Comparison of ENCODE assay signal across 21 cellular contexts in genomic region chr6:118586741-118587485, GRCh38. TPM values are rescaled to one million over a fixed set of nuclear protein-coding genes. Genes with fewer than 3 reads are reported as not detected.
"Had no signal": no experiment of that assay in that cellular context is flagged by ENCODE, and none has a peak within 500 bp of the region (broad histone marks: within the 10 kb centered on the region; RNA-seq: fewer than 3 reads in every experiment).

No MANE protein-coding gene starts in this region.

- H3K27me3 Mint-ChIP-seq: activated CD4-positive, alpha-beta memory T cell treated with anti-CD3 and anti-CD28 coated beads, Interleukin-2, amount 10 ng/mL, durations not matched to agents 7 days and 5 days; activated CD4-positive, alpha-beta T cell treated with anti-CD3 and anti-CD28 coated beads for 36 hours; activated naive CD4-positive, alpha-beta T cell treated with anti-CD3 and anti-CD28 coated beads, Interleukin-2, amount 10 ng/mL, durations not matched to agents 7 days and 5 days; brain; natural killer cell treated with Interleukin-12 subunit alpha and Interleukin-12 subunit beta and Interleukin-15 and Interleukin-18, amount 100 ng/mL, for 72 hours; progenitor cell of endocrine pancreas; stimulated activated naive CD8-positive, alpha-beta T cell treated with anti-CD3 and anti-CD28 coated beads, Interleukin-15, Interleukin-2, amounts not matched to agents 100 ng/mL and 50 ng/mL, for 24 hours had no signal

- DNase-seq: activated CD4-positive, alpha-beta memory T cell treated with anti-CD3 and anti-CD28 coated beads, Interleukin-2, amount 10 ng/mL, durations not matched to agents 7 days and 5 days; activated CD4-positive, alpha-beta T cell treated with anti-CD3 and anti-CD28 coated beads for 36 hours; activated naive CD4-positive, alpha-beta T cell treated with anti-CD3 and anti-CD28 coated beads, Interleukin-2, amount 10 ng/mL, durations not matched to agents 7 days and 5 days; amniotic stem cell; cerebellar nuclear complex; dermis blood vessel endothelial cell; endodermal cell; erythroblast; lower lobe of right lung; nucleus accumbens; stimulated activated CD4-positive, alpha-beta T cell treated with anti-CD3 and anti-CD28 coated beads, Interleukin-2, amount 100 ng/mL, for 24 hours; T1000; upper lobe of right lung; WERI-Rb-1 had no signal

- H3K27ac Mint-ChIP-seq: activated CD4-positive, alpha-beta memory T cell treated with anti-CD3 and anti-CD28 coated beads, Interleukin-2, amount 10 ng/mL, durations not matched to agents 7 days and 5 days; activated CD4-positive, alpha-beta T cell treated with anti-CD3 and anti-CD28 coated beads for 36 hours; activated naive CD4-positive, alpha-beta T cell treated with anti-CD3 and anti-CD28 coated beads, Interleukin-2, amount 10 ng/mL, durations not matched to agents 7 days and 5 days; activated T-helper 1 cell treated with anti-CD3 and anti-CD28 coated beads, Interleukin-12 subunit alpha, Interleukin-12 subunit beta, Interleukin-2, Interleukin-4 antibody, amounts not matched to agents 30 ng/mL and 10 ng/mL and 1 ng/mL, durations not matched to agents 14 hours and 24 hours and 36 hours; brain; endodermal cell; progenitor cell of endocrine pancreas; stimulated activated naive CD8-positive, alpha-beta T cell treated with anti-CD3 and anti-CD28 coated beads, Interleukin-15, Interleukin-2, amounts not matched to agents 100 ng/mL and 50 ng/mL, for 24 hours had no signal

- H3K9me3 Mint-ChIP-seq: activated CD4-positive, alpha-beta memory T cell treated with anti-CD3 and anti-CD28 coated beads, Interleukin-2, amount 10 ng/mL, durations not matched to agents 7 days and 5 days; activated naive CD4-positive, alpha-beta T cell treated with anti-CD3 and anti-CD28 coated beads, Interleukin-2, amount 10 ng/mL, durations not matched to agents 7 days and 5 days; activated T-helper 1 cell treated with anti-CD3 and anti-CD28 coated beads, Interleukin-12 subunit alpha, Interleukin-12 subunit beta, Interleukin-2, Interleukin-4 antibody, amounts not matched to agents 30 ng/mL and 10 ng/mL and 1 ng/mL, durations not matched to agents 14 hours and 24 hours and 36 hours; endodermal cell; natural killer cell treated with Interleukin-12 subunit alpha and Interleukin-12 subunit beta and Interleukin-15 and Interleukin-18, amount 100 ng/mL, for 72 hours; stimulated activated naive CD8-positive, alpha-beta T cell treated with anti-CD3 and anti-CD28 coated beads, Interleukin-15, Interleukin-2, amounts not matched to agents 100 ng/mL and 50 ng/mL, for 24 hours had no signal

- H3K27ac ChIP-seq: lower lobe of right lung, upper lobe of right lung, WERI-Rb-1 had no signal

- H3K27me3 ChIP-seq: upper lobe of right lung had no signal

- H3K9me3 ChIP-seq: lower lobe of right lung, upper lobe of right lung had no signal

- H3K4me3 Mint-ChIP-seq: activated CD4-positive, alpha-beta memory T cell treated with anti-CD3 and anti-CD28 coated beads, Interleukin-2, amount 10 ng/mL, durations not matched to agents 7 days and 5 days; activated CD4-positive, alpha-beta T cell treated with anti-CD3 and anti-CD28 coated beads for 36 hours; activated naive CD4-positive, alpha-beta T cell treated with anti-CD3 and anti-CD28 coated beads, Interleukin-2, amount 10 ng/mL, durations not matched to agents 7 days and 5 days; activated T-helper 1 cell treated with anti-CD3 and anti-CD28 coated beads, Interleukin-12 subunit alpha, Interleukin-12 subunit beta, Interleukin-2, Interleukin-4 antibody, amounts not matched to agents 30 ng/mL and 10 ng/mL and 1 ng/mL, durations not matched to agents 14 hours and 24 hours and 36 hours; brain; endodermal cell; natural killer cell treated with Interleukin-12 subunit alpha and Interleukin-12 subunit beta and Interleukin-15 and Interleukin-18, amount 100 ng/mL, for 72 hours; stimulated activated naive CD8-positive, alpha-beta T cell treated with anti-CD3 and anti-CD28 coated beads, Interleukin-15, Interleukin-2, amounts not matched to agents 100 ng/mL and 50 ng/mL, for 24 hours had no signal

- ATAC-seq: activated CD4-positive, alpha-beta T cell treated with anti-CD3 and anti-CD28 coated beads for 36 hours; lower lobe of right lung; natural killer cell treated with Interleukin-12 subunit alpha and Interleukin-12 subunit beta and Interleukin-15 and Interleukin-18, amount 100 ng/mL, for 72 hours; sciatic nerve; upper lobe of right lung had no signal

- H3K36me3 Mint-ChIP-seq: natural killer cell treated with Interleukin-12 subunit alpha and Interleukin-12 subunit beta and Interleukin-15 and Interleukin-18, amount 100 ng/mL, for 72 hours had no signal

- H3K4me1 ChIP-seq: upper lobe of right lung had no signal

- H3K36me3 ChIP-seq: lower lobe of right lung, upper lobe of right lung, WERI-Rb-1 had no signal

- H3K4me1 Mint-ChIP-seq: activated CD4-positive, alpha-beta memory T cell treated with anti-CD3 and anti-CD28 coated beads, Interleukin-2, amount 10 ng/mL, durations not matched to agents 7 days and 5 days; activated naive CD4-positive, alpha-beta T cell treated with anti-CD3 and anti-CD28 coated beads, Interleukin-2, amount 10 ng/mL, durations not matched to agents 7 days and 5 days had no signal

- H3K4me3 ChIP-seq: lower lobe of right lung, upper lobe of right lung had no signal

RNA-seq across cellular contexts. Expression of gene PLN, which starts 38.8 kb away (rescaled TPM):
- total RNA-seq: activated CD4-positive, alpha-beta memory T cell treated with anti-CD3 and anti-CD28 coated beads, Interleukin-2, amount 10 ng/mL, durations not matched to agents 7 days and 5 days; activated CD4-positive, alpha-beta T cell treated with anti-CD3 and anti-CD28 coated beads for 36 hours; activated T-helper 1 cell treated with anti-CD3 and anti-CD28 coated beads, Interleukin-12 subunit alpha, Interleukin-12 subunit beta, Interleukin-2, Interleukin-4 antibody, amounts not matched to agents 30 ng/mL and 10 ng/mL and 1 ng/mL, durations not matched to agents 14 hours and 24 hours and 36 hours; dermis blood vessel endothelial cell; endodermal cell; natural killer cell treated with Interleukin-12 subunit alpha and Interleukin-12 subunit beta and Interleukin-15 and Interleukin-18, amount 100 ng/mL, for 72 hours had no signal
- polyA plus RNA-seq: keratinocyte had no signal
